Comparison of ENCODE assay signal across 8 cellular contexts in genomic region chr20:36835453-36836198, GRCh38. TPM values are rescaled to one million over a fixed set of nuclear protein-coding genes. Genes with fewer than 3 reads are reported as not detected.
DNase-seq lines count a peak whose midpoint lies in the region; ATAC-seq and TF ChIP-seq lines count a peak whose summit lies in the region.

No MANE protein-coding gene starts in this region.

- peaks cover 20 to 66% of the 10 kb centered on the region in 2 donors for H3K4me1 ChIP-seq in left lung

- intact Hi-C loops in left lung (cut with DNase I), result no loop called here

- DNase-seq in AG10803 (ENCODE audit: low read depth), result peak; percentile 93
- DNase-seq in NCI-H526 (lab: John Stamatoyannopoulos, UW), result peak; percentile 86 to 97
- peak; percentile 81 for DNase-seq in activated CD4-positive, alpha-beta T cell treated with anti-CD3 and anti-CD28 coated beads, Interleukin-2, amount 50 U/mL, for 1 hour
- peak; percentile 92 for DNase-seq in dedifferentiated amniotic fluid mesenchymal stem cell (ENCODE audit: extremely low spot score)
- peak; percentile 95 to 99 for DNase-seq in left lung
- peak; percentile 71 for DNase-seq in stimulated activated CD4-positive, alpha-beta T cell treated with anti-CD3 and anti-CD28 coated beads, Interleukin-2, amount 100 ng/mL, for 4 hours (ENCODE audit: low read depth)

- TF ChIP-seq CTCF in AG10803 (conservative IDR thresholded peaks at IDR 0.05; ENCODE audit: low read length) (no peak), left lung (IDR thresholded peaks at IDR 0.05) (no peak)

- peaks cover 0 to 6% of the 10 kb centered on the region in 2 donors for H3K36me3 ChIP-seq in left lung

- H3K9me3 ChIP-seq in left lung, result no peaks in the 10 kb centered on the region

- H3K27me3 ChIP-seq in left lung, result no peaks in the 10 kb centered on the region

- peak overlapping the region; percentile 71 to 78 for H3K27ac ChIP-seq in left lung

- H3K4me3 ChIP-seq in AG10803 (ENCODE audit: low read length) (peak overlapping the region; percentile 36), left lung (peak overlapping the region in 1 of 2 donors; percentile 28)

- peak; percentile 75 for TF ChIP-seq POLR2A in GM19193 (IDR thresholded peaks at IDR 0.05; ENCODE audit: extremely low read depth, insufficient read depth, insufficient read length)

- ATAC-seq in HG03439 (IDR thresholded peaks at IDR 0.05; ENCODE audit: unreplicated experiment) (peak; percentile 72), left lung (peak; percentile 98)

RNA-seq across cellular contexts. Expression of gene TLDC2, which starts 40.3 kb away (rescaled TPM):
- under 1 TPM; 0.29 to 0.60 TPM for total RNA-seq in left lung
